15 cellular contexts compared by ENCODE assay signal in the genomic region with DNA sequence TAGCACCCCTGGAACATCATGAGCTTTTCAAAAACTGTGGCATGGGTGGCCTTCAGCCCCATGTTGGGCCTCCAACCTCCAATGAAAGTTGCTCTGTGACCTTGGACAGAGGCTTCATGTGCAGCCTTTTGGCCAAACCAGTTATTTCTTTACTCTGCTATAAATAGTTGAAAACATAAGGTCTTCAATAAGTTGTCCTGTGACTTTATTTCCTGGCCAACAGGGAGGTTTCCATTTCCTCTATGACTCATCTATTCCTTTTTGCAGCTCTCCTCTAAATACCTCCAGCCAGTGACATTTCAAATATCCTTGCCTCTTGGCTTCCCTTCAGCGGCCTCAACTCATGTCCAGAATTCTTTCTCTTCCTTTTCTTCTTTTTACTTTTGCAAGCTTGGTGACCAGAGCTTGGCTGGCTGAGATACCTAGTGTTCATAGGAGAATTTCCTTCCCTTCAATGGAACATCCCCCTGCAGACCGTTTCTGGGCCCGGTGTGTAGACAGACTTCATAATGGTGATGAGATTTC. TPM values are rescaled to one million over a fixed set of nuclear protein-coding genes. Genes with fewer than 3 reads are reported as not detected.
A peak's percentile ranks its signal among the peaks of the same experiment; 100 is the strongest.
DNase-seq lines count a peak whose midpoint lies in the region; ATAC-seq and TF ChIP-seq lines count a peak whose summit lies in the region.
"Had no signal": no experiment of that assay in that cellular context is flagged by ENCODE, and none has a peak within 500 bp of the region (broad histone marks: within the 10 kb centered on the region; RNA-seq: fewer than 3 reads in every experiment).

No MANE protein-coding gene starts in this region.

- no peak overlapping the region for H3K4me3 ChIP-seq in epithelial cell of esophagus (ENCODE audit: low read length)
- H3K4me3 ChIP-seq in CD8-positive, alpha-beta memory T cell (ENCODE audit: low read length): no peak overlapping the region
- H3K4me3 ChIP-seq: mucosa of descending colon, Peyer's patch, stomach had no signal

- H3K27me3 Mint-ChIP-seq in CD8-positive, alpha-beta memory T cell: peaks cover 13 to 53% of the 10 kb centered on the region in 2 donors

- H3K27ac Mint-ChIP-seq in CD8-positive, alpha-beta memory T cell: peak overlapping the region in 1 of 8 donors; percentile 1
- H3K27ac Mint-ChIP-seq: activated CD4-positive, alpha-beta memory T cell treated with anti-CD3 and anti-CD28 coated beads for 36 hours had no signal

- no peak overlapping the region for H3K27ac ChIP-seq in CD8-positive, alpha-beta memory T cell (ENCODE audit: low read depth, low read length)
- H3K27ac ChIP-seq: Peyer's patch, stomach had no signal

- no peak for TF ChIP-seq CTCF in epithelial cell of esophagus (IDR thresholded peaks at IDR 0.05; ENCODE audit: insufficient read depth, low read depth, low read length, missing control alignments)

- H3K9me3 ChIP-seq in CD8-positive, alpha-beta memory T cell (ENCODE audit: low read length): no peaks in the 10 kb centered on the region
- H3K9me3 ChIP-seq: mucosa of descending colon, Peyer's patch had no signal

- H3K27me3 ChIP-seq in CD8-positive, alpha-beta memory T cell (ENCODE audit: insufficient read depth, low read length, poor library complexity, severe bottlenecking): no peaks in the 10 kb centered on the region
- H3K27me3 ChIP-seq: Peyer's patch had no signal

- H3K4me1 ChIP-seq in CD8-positive, alpha-beta memory T cell (ENCODE audit: insufficient read depth, low read length): no peaks in the 10 kb centered on the region
- H3K4me1 ChIP-seq: Peyer's patch, stomach had no signal

- CTCF ChIA-PET in CD8-positive, alpha-beta memory T cell (lab: Charles Lee): no interaction called here

- H3K4me1 Mint-ChIP-seq in CD8-positive, alpha-beta memory T cell: no peaks in the 10 kb centered on the region

- H3K9me3 Mint-ChIP-seq in CD8-positive, alpha-beta memory T cell: peaks cover 0 to 2% (median 0%) of the 10 kb centered on the region in 5 donors
- H3K9me3 Mint-ChIP-seq: activated CD4-positive, alpha-beta memory T cell treated with anti-CD3 and anti-CD28 coated beads for 36 hours had no signal

- POLR2A ChIA-PET in CD8-positive, alpha-beta memory T cell (lab: Charles Lee): no interaction called here

- no peaks in the 10 kb centered on the region for H3K36me3 ChIP-seq in CD8-positive, alpha-beta memory T cell (ENCODE audit: insufficient read depth, low read length)
- H3K36me3 ChIP-seq: Peyer's patch, stomach had no signal

- DNase-seq in ELR (ENCODE audit: low read depth) (peak; percentile 54), OCI-M1 (lab: John Stamatoyannopoulos, UW) (peak; percentile 33), epithelial cell of esophagus (ENCODE audit: low read depth) (peak; percentile 27), renal cortical epithelial cell (ENCODE audit: low read depth) (peak; percentile 80), hippocampal formation (lab: John Stamatoyannopoulos, UW) (no peak)
- DNase-seq in CD8-positive, alpha-beta memory T cell: no peak
- DNase-seq: activated CD4-positive, alpha-beta memory T cell treated with anti-CD3 and anti-CD28 coated beads for 36 hours; GDM1; mucosa of descending colon; NCI-H2081; Peyer's patch; stimulated activated CD4-positive, alpha-beta T cell treated with anti-CD3 and anti-CD28 coated beads, Interleukin-15, amount 100 ng/mL, for 24 hours; stomach had no signal

- no peak for ATAC-seq in HG02798 (IDR thresholded peaks at IDR 0.05; ENCODE audit: poor library complexity, unreplicated experiment)
- ATAC-seq: mucosa of descending colon had no signal

- no peaks in the 10 kb centered on the region for H3K36me3 Mint-ChIP-seq in CD8-positive, alpha-beta memory T cell
- H3K36me3 Mint-ChIP-seq: activated CD4-positive, alpha-beta memory T cell treated with anti-CD3 and anti-CD28 coated beads for 36 hours had no signal

- H3K4me3 Mint-ChIP-seq in CD8-positive, alpha-beta memory T cell: no peak overlapping the region
- H3K4me3 Mint-ChIP-seq: activated CD4-positive, alpha-beta memory T cell treated with anti-CD3 and anti-CD28 coated beads for 36 hours had no signal

RNA-seq across cellular contexts. Expression of a gene that starts 22.7 kb away (rescaled TPM):
- total RNA-seq in renal cortical epithelial cell: 0.10 TPM in 1 of 2 replicates, not detected in the other
- total RNA-seq in CD8-positive, alpha-beta memory T cell: not detected
- not detected for polyA plus RNA-seq in CD8-positive, alpha-beta memory T cell
- total RNA-seq: activated CD4-positive, alpha-beta memory T cell treated with anti-CD3 and anti-CD28 coated beads for 36 hours; H1 had no signal

Comparison
In these comparisons a context has a peak if more than half of its experiments do, and no peak if none do; other contexts are left out.
1. DNase-seq: peak in ELR (single experiment), OCI-M1 (single experiment), epithelial cell of esophagus (single experiment) and renal cortical epithelial cell (single experiment); none in hippocampal formation (0 of 2) and CD8-positive, alpha-beta memory T cell (0 of 5).